In genomic region chr17:60738287-60738686, GRCh38 we compare ENCODE assay signal across 7 cellular contexts.
"Had no signal": no experiment of that assay in that cellular context is flagged by ENCODE, and none has a peak within 500 bp of the region (broad histone marks: within the 10 kb centered on the region; RNA-seq: fewer than 3 reads in every experiment).

No MANE protein-coding gene starts in this region.

- H3K27ac Mint-ChIP-seq: IgD-negative memory B cell had no signal

- H3K27ac ChIP-seq: HL-60, KMS-11 had no signal

- ATAC-seq: HepG2 had no signal

- H3K9ac ChIP-seq: KMS-11 had no signal

- H3K4me2 ChIP-seq: KMS-11 had no signal

- H3K4me3 Mint-ChIP-seq: IgD-negative memory B cell had no signal

- H3K27me3 Mint-ChIP-seq: IgD-negative memory B cell had no signal

- DNase-seq: IMR-90, KBM-7, KG1 had no signal

- FAIRE-seq: HepG2 had no signal
